Comparison of ENCODE assay signal across 8 cellular contexts in genomic region chr11:7577226-7577882, GRCh38.
DNase-seq lines count a peak whose midpoint lies in the region; ATAC-seq, FAIRE-seq and TF ChIP-seq lines count a peak whose summit lies in the region.

No MANE protein-coding gene starts in this region.

- BruUV-seq in mammary epithelial cell (replicated peaks; lab: Mats Ljungman, UMichigan) (no TSS peak), HepG2 (replicated peaks; lab: Mats Ljungman, UMichigan) (no TSS peak)

- peak overlapping the region; percentile 73 for H2AFZ ChIP-seq in mammary epithelial cell (ENCODE audit: low read depth, low read length)
- no peak overlapping the region for H2AFZ ChIP-seq in HepG2 (ENCODE audit: low read length)

- H3K27ac ChIP-seq in HL-60 (replicated peaks), result peak overlapping the region; percentile 35; the same call in 1 of the 2 replicates
- no peak overlapping the region for H3K27ac ChIP-seq in mammary epithelial cell (ENCODE audit: insufficient read depth, low read depth, low read length)
- H3K27ac ChIP-seq in HepG2 (ENCODE audit: extremely low read length, insufficient read depth, low read length), result no peak overlapping the region

- H3K36me3 ChIP-seq in mammary epithelial cell (ENCODE audit: insufficient read depth, low read length) (no peaks in the 10 kb centered on the region), HepG2 (replicated peaks in 1 of 2; ENCODE audit: control insufficient read depth in 1 of 2, insufficient read depth in 2 of 2, low read length in 2 of 2) (peaks cover 2 to 6% of the 10 kb centered on the region in 2 experiments; a peak in 1 of 5 replicates)

- no peaks in the 10 kb centered on the region for H3K9me3 ChIP-seq in mammary epithelial cell (replicated peaks; ENCODE audit: insufficient read depth, low read length)
- no peaks in the 10 kb centered on the region for H3K9me3 ChIP-seq in HepG2 (ENCODE audit: low read length)

- no peak for TF ChIP-seq CTCF in HL-60 (IDR thresholded peaks at IDR 0.05; ENCODE audit: insufficient read depth, low read length)
- TF ChIP-seq CTCF in mammary epithelial cell (conservative IDR thresholded peaks at IDR 0.05 in 1 of 2, IDR thresholded peaks at IDR 0.05 in 1 of 2; ENCODE audit: extremely low read depth in 1 of 2, insufficient read depth in 1 of 2, low read depth in 1 of 2, low read length in 2 of 2), result no peak
- TF ChIP-seq CTCF in HepG2 (CRISPR knock-in tag; IDR thresholded peaks at IDR 0.05), result no peak

- WGBS in mammary epithelial cell (ENCODE audit: low coverage, missing lambda C conversion rate), result 76% methylated on average over 11 of the region's 11 CpGs
- 92% methylated on average over 11 of the region's 11 CpGs for WGBS in HepG2 (ENCODE audit: low lambda C conversion rate)

- no peak for TF ChIP-seq RAD21 in HepG2 (CRISPR knock-in tag; IDR thresholded peaks at IDR 0.05)

- H3K9ac ChIP-seq in mammary epithelial cell (ENCODE audit: insufficient read depth, low read length), result no peak overlapping the region
- H3K9ac ChIP-seq in HepG2 (ENCODE audit: insufficient read depth, low read depth, low read length), result peak overlapping the region; percentile 69; the same call in 1 of the 2 replicates

- H3K4me1 ChIP-seq in mammary epithelial cell (ENCODE audit: insufficient read depth, low read length) (peaks cover 33% of the 10 kb centered on the region), HepG2 (ENCODE audit: insufficient read depth, low read length) (peaks cover 82% of the 10 kb centered on the region)

- CTCF ChIA-PET in mammary epithelial cell (lab: Charles Lee; ENCODE audit: low non-redundant PET), result no interaction called here
- CTCF ChIA-PET in HepG2 (lab: Yijun Ruan, JAX; ENCODE audit: low intra/inter-chr PET ratio, low total read pairs), result no interaction called here

- H3K4me1 Mint-ChIP-seq in stimulated activated naive B cell treated with anti-CD40 and anti-IgM and Interleukin-4, amounts not matched to agents 10 μg/mL and 1 μg/mL and 100 μg/mL, for 72 hours, result peaks cover 51 to 59% of the 10 kb centered on the region in 2 donors

- POLR2A ChIA-PET in HepG2 (lab: Yijun Ruan, JAX), result interaction anchor here (0.8 to 6.0 kb wide), 2 partner anchors 23 to 26 kb away, joined by 3 to 115 read pairs; no protein-coding TSS in a partner anchor

- FAIRE-seq in HepG2 (lab: Jason Lieb, UNC) (no peak), GM12891 (lab: Jason Lieb, UNC) (no peak)

- no peaks in the 10 kb centered on the region for H3K79me2 ChIP-seq in mammary epithelial cell (ENCODE audit: insufficient read depth, low read length)
- peaks cover 41% of the 10 kb centered on the region for H3K79me2 ChIP-seq in HepG2 (ENCODE audit: insufficient read depth, low read length)

- H3K27me3 ChIP-seq in HL-60 (ENCODE audit: insufficient read depth, poor library complexity, severe bottlenecking) (peaks cover 7% of the 10 kb centered on the region), mammary epithelial cell (ENCODE audit: insufficient read depth, low read length) (no peaks in the 10 kb centered on the region), HepG2 (ENCODE audit: control insufficient read depth in 1 of 2, insufficient read depth in 2 of 2, low read length in 2 of 2) (no peaks in the 10 kb centered on the region)

- ATAC-seq in HepG2, result no peak
- peak in 1 of 2 donors; percentile 5 for ATAC-seq in stimulated activated naive B cell treated with anti-CD40 and anti-IgM and Interleukin-4, amounts not matched to agents 10 μg/mL and 1 μg/mL and 100 μg/mL, for 72 hours (replicated peaks)
- no peak for ATAC-seq in GM21619 (IDR thresholded peaks at IDR 0.05; ENCODE audit: unreplicated experiment)
- no peak for ATAC-seq in GM19395 (IDR thresholded peaks at IDR 0.05; ENCODE audit: unreplicated experiment)

- intact Hi-C loops in mammary epithelial cell (cut with micrococcal nuclease) (no loop called here), HepG2 (cut with micrococcal nuclease; ENCODE audit: unreplicated experiment) (no loop called here)

- TF ChIP-seq EP300 in HepG2 (IDR thresholded peaks at IDR 0.05; ENCODE audit: low read depth in 2 of 2, low read length in 2 of 2) (no peak), HepG2 (CRISPR knock-in tag; IDR thresholded peaks at IDR 0.05; ENCODE audit: borderline replicate concordance) (no peak)

- H3K4me2 ChIP-seq in mammary epithelial cell (ENCODE audit: insufficient read depth, low read depth, low read length) (no peak overlapping the region), HepG2 (ENCODE audit: low read depth, low read length) (peak overlapping the region; percentile 92; the same call in 1 of the 2 replicates)

- no peak for DNase-seq in HL-60 (ENCODE audit: low read depth in 1 of 2, low spot score in 1 of 2)
- no peak for DNase-seq in mammary epithelial cell
- no peak for DNase-seq in HepG2 (ENCODE audit: low spot score)
- DNase-seq in stimulated activated naive B cell treated with anti-CD40 and anti-IgM and Interleukin-4, amounts not matched to agents 10 μg/mL and 1 μg/mL and 100 μg/mL, for 72 hours, result no peak
- DNase-seq in GM12891 (ENCODE audit: insufficient read length, low spot score), result no peak
- DNase-seq in stimulated activated CD4-positive, alpha-beta T cell treated with anti-CD3 and anti-CD28 coated beads, Interleukin-4, amount 100 ng/mL, for 1 hour, result no peak

- H4K20me1 ChIP-seq in mammary epithelial cell (ENCODE audit: insufficient read depth, low read length), result no peaks in the 10 kb centered on the region
- no peaks in the 10 kb centered on the region for H4K20me1 ChIP-seq in HepG2 (ENCODE audit: insufficient read depth, low read length)

- H3K9me3 Mint-ChIP-seq in stimulated activated naive B cell treated with anti-CD40 and anti-IgM and Interleukin-4, amounts not matched to agents 10 μg/mL and 1 μg/mL and 100 μg/mL, for 72 hours, result no peaks in the 10 kb centered on the region

- peak overlapping the region; percentile 3 for H3K27ac Mint-ChIP-seq in stimulated activated naive B cell treated with anti-CD40 and anti-IgM and Interleukin-4, amounts not matched to agents 10 μg/mL and 1 μg/mL and 100 μg/mL, for 72 hours

- in situ Hi-C loops in mammary epithelial cell (cut with MboI; ENCODE audit: low sequenced_read_pairs in 2 of 2), result loop anchor here in 1 of 2 donors (25.0 kb wide), 1 partner anchor 310 kb away; no protein-coding TSS in a partner anchor
- in situ Hi-C loops in HepG2 (cut with HindIII; ENCODE audit: extremely low pct_ligation_motif_present, low pct_unique_long_range_greater_than_20kb), result no loop called here

- dilution Hi-C loops in mammary epithelial cell (cut with HindIII; ENCODE audit: low sequenced_read_pairs), result no loop called here

- TF ChIP-seq POLR2A in HepG2 (IDR thresholded peaks at IDR 0.05; ENCODE audit: insufficient read depth in 1 of 2, low read depth in 2 of 2, low read length in 2 of 2) (no peak), GM12891 (IDR thresholded peaks at IDR 0.05; ENCODE audit: low read depth, low read length) (no peak)

- peaks cover 17 to 54% of the 10 kb centered on the region in 2 donors for H3K27me3 Mint-ChIP-seq in stimulated activated naive B cell treated with anti-CD40 and anti-IgM and Interleukin-4, amounts not matched to agents 10 μg/mL and 1 μg/mL and 100 μg/mL, for 72 hours

- peak overlapping the region; percentile 40 to 66 for H3K4me3 Mint-ChIP-seq in stimulated activated naive B cell treated with anti-CD40 and anti-IgM and Interleukin-4, amounts not matched to agents 10 μg/mL and 1 μg/mL and 100 μg/mL, for 72 hours

- peaks cover 50 to 67% of the 10 kb centered on the region in 2 donors for H3K36me3 Mint-ChIP-seq in stimulated activated naive B cell treated with anti-CD40 and anti-IgM and Interleukin-4, amounts not matched to agents 10 μg/mL and 1 μg/mL and 100 μg/mL, for 72 hours

- H3K4me3 ChIP-seq in HL-60 (replicated peaks; ENCODE audit: insufficient read depth, low read length) (no peak overlapping the region), mammary epithelial cell (replicated peaks in 1 of 3; ENCODE audit: insufficient read depth in 1 of 3, low read depth in 2 of 3, low read length in 3 of 3) (no peak overlapping the region), HepG2 (replicated peaks in 1 of 3; ENCODE audit: insufficient read depth in 1 of 3, low read depth in 2 of 3, low read length in 3 of 3) (no peak overlapping the region; a peak in 1 of 6 replicates)

TF ChIP-seq in HepG2, 621 proteins besides CTCF, POLR2A, EP300 and RAD21 (continues in another document):
- TF ChIP-seq POGZ (CRISPR knock-in tag; IDR thresholded peaks at IDR 0.05), result no peak
- TF ChIP-seq ZNF790 (CRISPR knock-in tag; IDR thresholded peaks at IDR 0.05; ENCODE audit: borderline replicate concordance), result no peak
- TF ChIP-seq ZNF30 (CRISPR knock-in tag; IDR thresholded peaks at IDR 0.05), result no peak

TF ChIP-seq in GM12891, 5 proteins besides CTCF, POLR2A, EP300 and RAD21:
- TF ChIP-seq PAX5 (IDR thresholded peaks at IDR 0.05; ENCODE audit: insufficient read depth, low read length, severe bottlenecking), result no peak
- TF ChIP-seq SPI1 (IDR thresholded peaks at IDR 0.05; ENCODE audit: low read depth, low read length), result no peak
- no peak for TF ChIP-seq TAF1 (IDR thresholded peaks at IDR 0.05; ENCODE audit: low read depth, low read length)
TF ChIP-seq in GM12891: peak in this region for 0.
